In the genomic region with DNA sequence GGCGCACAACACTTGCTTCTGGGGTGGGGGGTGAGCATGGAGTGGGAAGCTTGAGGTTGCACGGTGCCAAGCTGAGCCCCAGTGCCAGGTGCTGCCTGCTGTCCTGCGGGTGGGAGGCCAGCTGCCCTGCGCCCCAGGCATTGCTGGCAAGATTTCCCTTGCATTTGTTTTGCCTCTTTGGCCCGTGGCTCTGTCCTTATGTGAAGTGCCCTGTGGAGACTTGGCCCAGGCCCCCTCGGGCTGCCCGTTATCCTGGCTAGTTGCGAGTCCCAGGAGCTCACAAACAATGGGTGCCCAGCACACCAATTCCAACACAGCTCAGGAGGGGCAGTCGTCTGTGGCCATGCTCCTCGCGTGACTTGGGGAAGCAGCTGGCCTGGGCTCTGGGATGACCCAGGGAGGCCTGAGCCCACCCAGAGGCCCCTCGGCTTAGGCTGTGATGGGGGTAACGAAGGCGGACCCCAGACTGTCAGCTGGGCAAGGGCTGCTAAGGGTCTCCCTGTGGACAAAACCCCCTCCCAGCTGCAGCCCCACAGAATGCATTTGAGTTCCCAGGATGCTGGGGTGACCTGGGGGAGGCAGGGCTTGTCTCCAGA, we compare ENCODE assay signal across 23 cellular contexts. TPM values are rescaled to one million over a fixed set of nuclear protein-coding genes. Genes with fewer than 3 reads are reported as not detected.
DNase-seq lines count a peak whose midpoint lies in the region; FAIRE-seq and TF ChIP-seq lines count a peak whose summit lies in the region.
"Had no signal": no experiment of that assay in that cellular context is flagged by ENCODE, and none has a peak within 500 bp of the region (broad histone marks: within the 10 kb centered on the region; RNA-seq: fewer than 3 reads in every experiment).

No MANE protein-coding gene starts in this region.

- H3K36me3 ChIP-seq in MG63 (no peaks in the 10 kb centered on the region), kidney (ENCODE audit: control insufficient read depth in 1 of 2, insufficient read depth in 2 of 2, low read length in 2 of 2) (no peaks in the 10 kb centered on the region), sigmoid colon (no peaks in the 10 kb centered on the region)
- H3K36me3 ChIP-seq: BLaER1 treated with 17β-estradiol and CSF1 and Interleukin-3, amounts not matched to agents 10 nM and 100 nM; breast epithelium; neural progenitor cell had no signal

- WGBS in sigmoid colon, 2 donors: 77 to 88% methylated on average over 14 of the region's 14 CpGs

- FAIRE-seq in kidney (lab: Jason Lieb, UNC): no peak
- FAIRE-seq: H54 had no signal

- no peaks in the 10 kb centered on the region for H3K4me1 ChIP-seq in kidney (ENCODE audit: control insufficient read depth in 1 of 2, insufficient read depth in 1 of 2, low read depth in 1 of 2, low read length in 2 of 2)
- no peaks in the 10 kb centered on the region for H3K4me1 ChIP-seq in sigmoid colon
- H3K4me1 ChIP-seq: breast epithelium, testis had no signal

- H3K27ac ChIP-seq in kidney (ENCODE audit: low read depth in 2 of 2, low read length in 2 of 2) (no peak overlapping the region), sigmoid colon (no peak overlapping the region)
- H3K27ac ChIP-seq: BLaER1 treated with 17β-estradiol and CSF1 and Interleukin-3, amounts not matched to agents 10 nM and 100 nM; breast epithelium; neural progenitor cell; PC-9; SK-N-MC; testis had no signal

- intact Hi-C loops in kidney (cut with DNase I) (no loop called here), sigmoid colon (cut with DNase I) (no loop called here)

- H3K27me3 ChIP-seq in MG63 (no peaks in the 10 kb centered on the region), sigmoid colon (peaks cover 0 to 8% (median 0%) of the 10 kb centered on the region in 3 donors)
- H3K27me3 ChIP-seq: BLaER1 treated with 17β-estradiol and CSF1 and Interleukin-3, amounts not matched to agents 10 nM and 100 nM; breast epithelium; neural progenitor cell; testis had no signal

- no peak overlapping the region for H3K9ac ChIP-seq in kidney (ENCODE audit: low read length in 2 of 2)
- H3K9ac ChIP-seq: BLaER1 treated with 17β-estradiol and CSF1 and Interleukin-3, amounts not matched to agents 10 nM and 100 nM; neural progenitor cell had no signal

- no peak overlapping the region for H3K4me3 ChIP-seq in MG63
- H3K4me3 ChIP-seq in kidney (ENCODE audit: low read length in 2 of 2): no peak overlapping the region
- no peak overlapping the region for H3K4me3 ChIP-seq in sigmoid colon
- H3K4me3 ChIP-seq: BLaER1 treated with 17β-estradiol and CSF1 and Interleukin-3, amounts not matched to agents 10 nM and 100 nM; breast epithelium; neural progenitor cell; PC-9; SK-N-MC; testis had no signal

- TF ChIP-seq POLR2A in sigmoid colon (IDR thresholded peaks at IDR 0.05): no peak

- H3K9me3 ChIP-seq in MG63 (no peaks in the 10 kb centered on the region), kidney (ENCODE audit: control insufficient read depth in 1 of 2, low read length in 2 of 2) (no peaks in the 10 kb centered on the region), sigmoid colon (no peaks in the 10 kb centered on the region)
- H3K9me3 ChIP-seq: BLaER1 treated with 17β-estradiol and CSF1 and Interleukin-3, amounts not matched to agents 10 nM and 100 nM; breast epithelium; testis had no signal

- no peak for TF ChIP-seq EP300 in sigmoid colon (IDR thresholded peaks at IDR 0.05)

- peak; percentile 17 for DNase-seq in NCI-H1092 treated with DMSO at 0.1 percent for 48 hours (lab: John Stamatoyannopoulos, UW)
- no peak for DNase-seq in NCI-H1092 (lab: John Stamatoyannopoulos, UW)
- peak; percentile 31 for DNase-seq in MG63
- DNase-seq in kidney: peak; percentile 74
- peak; percentile 45 for DNase-seq in sigmoid colon
- no peak for DNase-seq in stimulated activated CD4-positive, alpha-beta T cell treated with anti-CD3 and anti-CD28 coated beads, Interleukin-1b, Interleukin-23, amount 100 ng/mL, for 48 hours
- DNase-seq in HUDEP-2 (lab: John Stamatoyannopoulos, UW; ENCODE audit: unreplicated experiment in 76 of 76): no peak
- no peak for DNase-seq in 8988T
- DNase-seq: activated CD4-positive, alpha-beta T cell treated with anti-CD3 and anti-CD28 coated beads for 48 hours; activated T-cell treated with anti-CD3 and anti-CD28 coated beads, Interleukin-2, amount 50 U/mL, for 4 hours; mesenchymal stem cell; NCI-H2029 treated with DMSO at 0.1 percent for 48 hours; NCI-H524 treated with DMSO at 0.1 percent for 48 hours; PC-9; stimulated activated CD4-positive, alpha-beta T cell treated with anti-CD3 and anti-CD28 coated beads, Interleukin-2, amount 100 ng/mL, for 48 hours; testis had no signal

- TF ChIP-seq CTCF in kidney (IDR thresholded peaks at IDR 0.05; ENCODE audit: borderline replicate concordance, extremely low read depth, insufficient read depth): no peak
- no peak for TF ChIP-seq CTCF in sigmoid colon (IDR thresholded peaks at IDR 0.05)

RNA-seq across cellular contexts. Expression of a gene that starts 5.9 kb away (rescaled TPM):
- not detected in 2 replicates for total RNA-seq in MG63 (2014; rRNA removed; shearing (Covaris generic); ENCODE audit: low replicate concordance)
- total RNA-seq in kidney (not detected), sigmoid colon (under 1 TPM in 1 of 4 donors, not detected in 3; 0.54 TPM)
- polyA plus RNA-seq in kidney (ENCODE audit: insufficient read depth, low read depth, low replicate concordance) (not detected), sigmoid colon (not detected)
- total RNA-seq: A172; activated T-cell treated with anti-CD3 and anti-CD28 coated beads, Interleukin-2, amount 50 U/mL, for 4 hours; breast epithelium; PC-9; right cardiac atrium had no signal
- polyA plus RNA-seq: right cardiac atrium had no signal

RNA-seq across cellular contexts. Expression of a gene that starts 28.8 kb away (rescaled TPM):
- total RNA-seq in MG63 (2014; rRNA removed; shearing (Covaris generic); ENCODE audit: low replicate concordance): not detected in 2 replicates
- 3.3 TPM for total RNA-seq in kidney
- polyA plus RNA-seq in kidney (ENCODE audit: insufficient read depth, low read depth, low replicate concordance): 7.0 TPM
- under 1 TPM in 1 of 4 donors, not detected in 3; 0.66 TPM for total RNA-seq in sigmoid colon
- under 1 TPM; 0.25 to 0.60 (median 0.46) TPM for polyA plus RNA-seq in sigmoid colon
- total RNA-seq: A172; activated T-cell treated with anti-CD3 and anti-CD28 coated beads, Interleukin-2, amount 50 U/mL, for 4 hours had no signal

RNA-seq across cellular contexts. Expression of a gene that starts 35.2 kb away (rescaled TPM):
- total RNA-seq in MG63 (2014; rRNA removed; shearing (Covaris generic); ENCODE audit: low replicate concordance): not detected in 2 replicates
- not detected for total RNA-seq in kidney
- not detected for polyA plus RNA-seq in kidney (ENCODE audit: insufficient read depth, low read depth, low replicate concordance)
- not detected for total RNA-seq in sigmoid colon
- under 1 TPM in 1 of 3 donors, not detected in 2; 0.03 TPM for polyA plus RNA-seq in sigmoid colon
- total RNA-seq: A172; activated T-cell treated with anti-CD3 and anti-CD28 coated beads, Interleukin-2, amount 50 U/mL, for 4 hours; breast epithelium; PC-9; right cardiac atrium had no signal
- polyA plus RNA-seq: right cardiac atrium had no signal

Comparison
In these comparisons a context has a peak if more than half of its experiments do, and no peak if none do; other contexts are left out.
1. DNase-seq: peak in NCI-H1092 treated with DMSO at 0.1 percent for 48 hours (single experiment), MG63 (single experiment), kidney (single experiment) and sigmoid colon (single experiment); none in NCI-H1092 (single experiment), stimulated activated CD4-positive, alpha-beta T cell treated with anti-CD3 and anti-CD28 coated beads, Interleukin-1b, Interleukin-23, amount 100 ng/mL, for 48 hours (single experiment), HUDEP-2 (0 of 76) and 8988T (single experiment).